8 cellular contexts compared by ENCODE assay signal in genomic region chr20:40279390-40279789, GRCh38.
DNase-seq lines count a peak whose midpoint lies in the region; ATAC-seq and TF ChIP-seq lines count a peak whose summit lies in the region.

No MANE protein-coding gene starts in this region.

- no peak overlapping the region for H2AFZ ChIP-seq in Karpas-422 (ENCODE audit: low read length)

- TF ChIP-seq POLR2A in gastroesophageal sphincter (IDR thresholded peaks at IDR 0.05) = no peak

- H4K20me1 ChIP-seq in Karpas-422 (ENCODE audit: insufficient read depth, low read depth, low read length) = no peaks in the 10 kb centered on the region

- H3K27me3 ChIP-seq in gastroesophageal sphincter (no peaks in the 10 kb centered on the region), Karpas-422 (ENCODE audit: low read length) (no peaks in the 10 kb centered on the region)

- H3K4me3 ChIP-seq in gastroesophageal sphincter = no peak overlapping the region
- no peak overlapping the region for H3K4me3 ChIP-seq in Karpas-422 (ENCODE audit: low read length)

- DNase-seq in GM04504 (ENCODE audit: low read depth) (peak; percentile 83), SK-N-DZ (ENCODE audit: low spot score) (peak; percentile 50), renal cortical epithelial cell (ENCODE audit: low read depth) (peak; percentile 78), Karpas-422 (no peak), NCI-H748 (lab: John Stamatoyannopoulos, UW; ENCODE audit: unreplicated experiment) (no peak)
- no peak for DNase-seq in activated T-cell treated with anti-CD3 and anti-CD28 coated beads, Interleukin-2, amount 50 U/mL, for 48 hours

- H3K27ac ChIP-seq in gastroesophageal sphincter (peak overlapping the region in 2 of 4 donors; percentile 0 to 45), Karpas-422 (ENCODE audit: low read length) (no peak overlapping the region)

- ATAC-seq in gastroesophageal sphincter (peak; percentile 94), HG03095 (IDR thresholded peaks at IDR 0.05; ENCODE audit: unreplicated experiment) (no peak)

- no peaks in the 10 kb centered on the region for H3K9me2 ChIP-seq in Karpas-422 (replicated peaks; ENCODE audit: insufficient read depth, low read length)

- no peaks in the 10 kb centered on the region for H3K9me3 ChIP-seq in gastroesophageal sphincter
- H3K9me3 ChIP-seq in Karpas-422 (ENCODE audit: low read length) = no peaks in the 10 kb centered on the region

- H3K4me1 ChIP-seq in gastroesophageal sphincter (peaks cover 0 to 7% (median 0%) of the 10 kb centered on the region in 3 donors), Karpas-422 (ENCODE audit: low read length) (no peaks in the 10 kb centered on the region)

- H3K36me3 ChIP-seq in gastroesophageal sphincter (no peaks in the 10 kb centered on the region), Karpas-422 (ENCODE audit: insufficient read depth, low read length) (no peaks in the 10 kb centered on the region)

- no peak overlapping the region for H3K4me2 ChIP-seq in Karpas-422 (ENCODE audit: low read depth, low read length, poor library complexity, severe bottlenecking)

- TF ChIP-seq EP300 in gastroesophageal sphincter (IDR thresholded peaks at IDR 0.05) = no peak

- H3K9ac ChIP-seq in Karpas-422 (ENCODE audit: low read length) = no peak overlapping the region

- no peak for TF ChIP-seq CTCF in gastroesophageal sphincter (IDR thresholded peaks at IDR 0.05)

- WGBS in gastroesophageal sphincter (ENCODE audit: low coverage in 1 of 2), 2 donors = 67 to 83% methylated on average over 1 of the region's 1 CpG

- H3K79me2 ChIP-seq in Karpas-422 (ENCODE audit: low read length) = no peaks in the 10 kb centered on the region

Comparison
In these comparisons a context has a peak if more than half of its experiments do, and no peak if none do; other contexts are left out.
1. DNase-seq: peak in GM04504 (single experiment), SK-N-DZ (single experiment) and renal cortical epithelial cell (single experiment); none in Karpas-422 (single experiment), NCI-H748 (single experiment) and activated T-cell treated with anti-CD3 and anti-CD28 coated beads, Interleukin-2, amount 50 U/mL, for 48 hours (0 of 2).